Comparison of ENCODE assay signal across 21 cellular contexts in genomic region chr1:38034871-38035270, GRCh38. TPM values are rescaled to one million over a fixed set of nuclear protein-coding genes. Genes with fewer than 3 reads are reported as not detected.
A peak's percentile ranks its signal among the peaks of the same experiment; 100 is the strongest.
DNase-seq lines count a peak whose midpoint lies in the region; FAIRE-seq and TF ChIP-seq lines count a peak whose summit lies in the region.
"Had no signal": no experiment of that assay in that cellular context is flagged by ENCODE, and none has a peak within 500 bp of the region (broad histone marks: within the 10 kb centered on the region; RNA-seq: fewer than 3 reads in every experiment).

No MANE protein-coding gene starts in this region.

- no peak overlapping the region for H3K4me3 ChIP-seq in H1 (ENCODE audit: extremely low read depth in 1 of 4, insufficient read depth in 2 of 4, low read depth in 3 of 4, low read length in 4 of 4)
- no peak overlapping the region for H3K4me3 ChIP-seq in neuronal stem cell (ENCODE audit: low read length in 2 of 2)
- H3K4me3 ChIP-seq in tibial nerve, result no peak overlapping the region
- H3K4me3 ChIP-seq in small intestine (ENCODE audit: low read depth in 1 of 2, low read length in 2 of 2), result no peak overlapping the region
- H3K4me3 ChIP-seq: BLaER1, GM23248 had no signal

- H2AFZ ChIP-seq in H1 (ENCODE audit: low read length) (no peak overlapping the region), neuronal stem cell (ENCODE audit: low read length) (no peak overlapping the region)
- H2AFZ ChIP-seq: GM23248 had no signal

- H4K5ac ChIP-seq in H1 (ENCODE audit: insufficient read length, low read depth, low read length), result no peak overlapping the region

- H2BK5ac ChIP-seq in H1 (ENCODE audit: low read depth, low read length) (no peak overlapping the region), neuronal stem cell (ENCODE audit: low read length) (no peak overlapping the region)

- TF ChIP-seq POLR2A in H1 (IDR thresholded peaks at IDR 0.05; ENCODE audit: control extremely low read depth in 1 of 2, low read depth in 2 of 2, low read length in 2 of 2) (no peak), tibial nerve (IDR thresholded peaks at IDR 0.05) (no peak)

- TF ChIP-seq RAD21 in H1 (IDR thresholded peaks at IDR 0.05 in 1 of 2, conservative IDR thresholded peaks at IDR 0.05 in 1 of 2; ENCODE audit: low read depth in 2 of 2, low read length in 2 of 2), result no peak

- H3K18ac ChIP-seq in H1 (ENCODE audit: extremely low read depth, low read length) (no peak overlapping the region), neuronal stem cell (ENCODE audit: low read length) (peak overlapping the region; percentile 51)

- H3K4me1 ChIP-seq in H1 (replicated peaks in 1 of 4; ENCODE audit: control insufficient read depth in 3 of 4, insufficient read depth in 4 of 4, low read length in 3 of 4) (peaks cover 7 to 11% (median 10%) of the 10 kb centered on the region in 4 experiments), neuronal stem cell (ENCODE audit: control insufficient read depth in 2 of 2, insufficient read depth in 1 of 2, low read depth in 1 of 2, low read length in 2 of 2) (peaks cover 16 to 18% of the 10 kb centered on the region in 2 donors), tibial nerve (peaks cover 0 to 56% (median 18%) of the 10 kb centered on the region in 4 donors), small intestine (ENCODE audit: control insufficient read depth in 2 of 2, insufficient read depth in 1 of 2, low read depth in 1 of 2, low read length in 1 of 2) (no peaks in the 10 kb centered on the region)
- H3K4me1 ChIP-seq: Caco-2 had no signal

- H2BK15ac ChIP-seq in H1 (ENCODE audit: low read length) (no peak overlapping the region), neuronal stem cell (ENCODE audit: low read length) (no peak overlapping the region)

- no peaks in the 10 kb centered on the region for H3K79me2 ChIP-seq in H1 (ENCODE audit: control insufficient read depth in 1 of 2, insufficient read depth in 2 of 2, low read length in 2 of 2)

- H3K4me2 ChIP-seq in H1 (ENCODE audit: insufficient read depth in 1 of 2, low read depth in 2 of 2, low read length in 2 of 2), result no peak overlapping the region
- H3K4me2 ChIP-seq in neuronal stem cell (ENCODE audit: insufficient read depth, low read length, poor library complexity, severe bottlenecking), result no peak overlapping the region

- H3K27ac ChIP-seq in H1 (ENCODE audit: low read depth, low read length) (no peak overlapping the region), neuronal stem cell (replicated peaks; ENCODE audit: low read length) (no peak overlapping the region), tibial nerve (peak overlapping the region; percentile 25 to 95 (median 64)), small intestine (ENCODE audit: low read depth in 1 of 2, low read length in 1 of 2) (no peak overlapping the region)
- H3K27ac ChIP-seq: BLaER1, C4-2B, GM23248 had no signal

- no peak for DNase-seq in H1 (ENCODE audit: low read depth in 1 of 2, low spot score in 2 of 2)
- DNase-seq in neuronal stem cell (ENCODE audit: low spot score), result no peak
- DNase-seq in tibial nerve (ENCODE audit: low spot score in 2 of 2), result no peak
- DNase-seq in amniotic stem cell (lab: John Stamatoyannopoulos, UW), result no peak
- DNase-seq in small intestine, result no peak
- no peak for DNase-seq in AG08396 (ENCODE audit: low spot score)
- DNase-seq: Caco-2; CD4-positive, CD25-positive, alpha-beta regulatory T cell; CD8-positive, alpha-beta T cell; DMS153; DND-41; GM23248; H9; HFFc6 had no signal

- 96% methylated on average over 12 of the region's 13 CpGs; no CpG with 5 or more reads in 1 of the 2 experiments for WGBS in H1 (ENCODE audit: extremely low coverage in 1 of 2, insufficient coverage in 1 of 2, insufficient read length in 1 of 2, insufficient replicate concordance in 2 of 2, low coverage in 1 of 2, low lambda C conversion rate in 2 of 2, missing lambda C conversion rate in 1 of 2), 2 experiments
- no CpG with 5 or more reads among the region's 13 CpGs for WGBS in neuronal stem cell (ENCODE audit: extremely low coverage in 2 of 2, insufficient read length in 2 of 2, insufficient replicate concordance in 1 of 2), 2 donors
- 51 to 100% methylated on average over 1 to 13 of the region's 13 CpGs for WGBS in tibial nerve, 2 donors
- WGBS in small intestine, 3 donors, result 89 to 93% (median 92%) methylated on average over 13 of the region's 13 CpGs

- peak overlapping the region; percentile 39; the same call in 1 of the 2 replicates for H2AK5ac ChIP-seq in H1 (ENCODE audit: low read depth, low read length)
- H2AK5ac ChIP-seq in neuronal stem cell (ENCODE audit: low read depth, low read length), result peak overlapping the region; percentile 72

- H3K23ac ChIP-seq in H1 (ENCODE audit: insufficient read length) (no peak overlapping the region), neuronal stem cell (ENCODE audit: low read depth, low read length, poor library complexity) (peak overlapping the region; percentile 87)

- H3K14ac ChIP-seq in H1 (ENCODE audit: insufficient read length) (no peak overlapping the region), neuronal stem cell (ENCODE audit: low read length) (peak overlapping the region; percentile 57)

- H2BK12ac ChIP-seq in H1 (ENCODE audit: low read depth, low read length), result no peak overlapping the region
- no peak overlapping the region for H2BK12ac ChIP-seq in neuronal stem cell (ENCODE audit: low read length)

- FAIRE-seq in H1 (lab: Jason Lieb, UNC) (no peak), small intestine (lab: Jason Lieb, UNC) (no peak)
- FAIRE-seq: G401.6, GM12892, GM19239 had no signal

- H3K4ac ChIP-seq in H1 (replicated peaks; ENCODE audit: insufficient read length, low read depth, low read length) (no peak overlapping the region), neuronal stem cell (ENCODE audit: low read length) (no peak overlapping the region)

- TF ChIP-seq EP300 in H1 (IDR thresholded peaks at IDR 0.05; ENCODE audit: borderline replicate concordance in 1 of 2, low read depth in 2 of 2, low read length in 2 of 2), result no peak
- TF ChIP-seq EP300 in tibial nerve (IDR thresholded peaks at IDR 0.05), result peak in 1 of 2 donors; percentile 81

- no peaks in the 10 kb centered on the region for H4K20me1 ChIP-seq in H1 (replicated peaks in 1 of 2; ENCODE audit: control insufficient read depth in 1 of 2, insufficient read depth in 2 of 2, low read length in 2 of 2)
- H4K20me1 ChIP-seq: BLaER1 had no signal

- H2BK120ac ChIP-seq in H1 (replicated peaks; ENCODE audit: low read depth, low read length) (no peak overlapping the region), neuronal stem cell (ENCODE audit: low read depth, low read length) (no peak overlapping the region)

- H3K23me2 ChIP-seq in H1 (ENCODE audit: low read depth, low read length), result no peaks in the 10 kb centered on the region; the same call in 1 of the 2 replicates

- no peaks in the 10 kb centered on the region; a peak in 1 of 4 replicates for H3K9me3 ChIP-seq in H1 (ENCODE audit: insufficient read depth in 2 of 2, low read depth in 1 of 2, low read length in 1 of 2)
- H3K9me3 ChIP-seq in neuronal stem cell (replicated peaks in 1 of 2; ENCODE audit: control insufficient read depth in 2 of 2, insufficient read depth in 1 of 2, low read depth in 1 of 2, low read length in 2 of 2), result peaks cover 7 to 10% of the 10 kb centered on the region in 2 donors
- H3K9me3 ChIP-seq in tibial nerve, result no peaks in the 10 kb centered on the region
- no peaks in the 10 kb centered on the region for H3K9me3 ChIP-seq in small intestine (ENCODE audit: control insufficient read depth, low read depth)
- H3K9me3 ChIP-seq: BLaER1, Caco-2 had no signal

- H3K9ac ChIP-seq in H1 (replicated peaks in 1 of 4; ENCODE audit: extremely low read depth in 1 of 4, low read depth in 3 of 4, low read length in 3 of 4) (no peak overlapping the region), neuronal stem cell (ENCODE audit: low read depth, low read length, poor library complexity) (peak overlapping the region; percentile 5)
- H3K9ac ChIP-seq: BLaER1, GM23248 had no signal

- no peak overlapping the region for H2BK20ac ChIP-seq in H1 (ENCODE audit: low read length)

- CTCF ChIA-PET in H1 (lab: Charles Lee; ENCODE audit: partially characterized antibody), result interaction anchor here (1.7 to 2.5 kb wide), 3 partner anchors 8 to 36 kb away, joined by 4 to 10 read pairs (median 8); no protein-coding TSS in a partner anchor

- no peak for TF ChIP-seq CTCF in H1 (IDR thresholded peaks at IDR 0.05; ENCODE audit: control extremely low read depth in 1 of 3, insufficient read depth in 1 of 3, low read depth in 1 of 3, low read length in 3 of 3)
- TF ChIP-seq CTCF in tibial nerve (IDR thresholded peaks at IDR 0.05), result no peak

- H3K36me3 ChIP-seq in H1 (ENCODE audit: control insufficient read depth in 2 of 4, insufficient read depth in 4 of 4, low read length in 3 of 4), result no peaks in the 10 kb centered on the region
- peaks cover 9 to 28% of the 10 kb centered on the region in 2 donors for H3K36me3 ChIP-seq in neuronal stem cell (replicated peaks in 1 of 2; ENCODE audit: control insufficient read depth in 2 of 2, insufficient read depth in 2 of 2, low read length in 2 of 2)
- no peaks in the 10 kb centered on the region for H3K36me3 ChIP-seq in tibial nerve
- no peaks in the 10 kb centered on the region for H3K36me3 ChIP-seq in small intestine (ENCODE audit: control insufficient read depth in 2 of 2, insufficient read depth in 2 of 2, low read length in 2 of 2)
- H3K36me3 ChIP-seq: BLaER1 had no signal

- H3K79me1 ChIP-seq in H1 (ENCODE audit: low read depth, low read length) (no peaks in the 10 kb centered on the region), neuronal stem cell (ENCODE audit: low read depth, low read length) (no peaks in the 10 kb centered on the region)

- no peak overlapping the region for H4K91ac ChIP-seq in H1 (replicated peaks; ENCODE audit: insufficient read length, low read length)
- H4K91ac ChIP-seq in neuronal stem cell (ENCODE audit: low read depth, low read length, poor library complexity), result no peak overlapping the region

- H3K56ac ChIP-seq in H1 (replicated peaks; ENCODE audit: insufficient read length, low read depth, low read length), result no peak overlapping the region

- H3K27me3 ChIP-seq in H1 (replicated peaks in 1 of 4; ENCODE audit: control insufficient read depth in 3 of 4, extremely low read depth in 1 of 4, insufficient read depth in 3 of 4, low read length in 3 of 4) (no peaks in the 10 kb centered on the region), neuronal stem cell (ENCODE audit: control insufficient read depth in 3 of 3, insufficient read depth in 3 of 3, low read depth in 1 of 3, low read length in 3 of 3) (no peaks in the 10 kb centered on the region), tibial nerve (no peaks in the 10 kb centered on the region), small intestine (ENCODE audit: control insufficient read depth in 2 of 2, insufficient read depth in 2 of 2, low read length in 2 of 2) (peaks cover 0 to 6% of the 10 kb centered on the region in 2 donors)
- H3K27me3 ChIP-seq: BLaER1 had no signal

- H4K8ac ChIP-seq in H1 (ENCODE audit: extremely low read depth, insufficient read depth, low read length), result no peak overlapping the region
- H4K8ac ChIP-seq in neuronal stem cell (ENCODE audit: low read depth, low read length), result no peak overlapping the region

- POLR2A ChIA-PET in H1 (lab: Charles Lee; ENCODE audit: partially characterized antibody), result interaction anchor here (1.2 to 1.9 kb wide), 2 partner anchors 12 to 399 kb away, joined by 4 to 5 read pairs; partner anchors contain the start of gene POU3F1

RNA-seq across cellular contexts. Expression of gene POU3F1, which starts 11.7 kb away (rescaled TPM):
- total RNA-seq in H1 (2021; fragmentation: NEBNext Ultra II Directional; extraction: Animal tissue kit (Norgen Biotek cat#: 25700)), result 10.8 and 11.6 TPM in 2 replicates
- polyA plus RNA-seq in H1 (2011; rRNA removed), result 4.2 and 7.1 TPM in 2 replicates
- polyA plus RNA-seq in H1 (2011; cell fraction: cytosol; rRNA removed), result 3.5 TPM
- polyA plus RNA-seq in H1 (2011; cell fraction: nucleus; rRNA removed), result 4.9 TPM
- polyA plus RNA-seq in H1 (2012, experiment 1 of 2), result 4.0 to 6.8 TPM (median 6.4 TPM) in 4 replicates
- 4.1 TPM for polyA plus RNA-seq in H1 (2012, experiment 2 of 2)
- 15.0 TPM for polyA plus RNA-seq in H1 (2013, experiment 1 of 2)
- polyA plus RNA-seq in H1 (2013, experiment 2 of 2), result 15.5 TPM
- 0.95 and 1.5 TPM in 2 replicates for polyA minus RNA-seq in H1 (2011; rRNA and poly(A)+ RNA removed)
- polyA minus RNA-seq in H1 (2011; cell fraction: cytosol; rRNA and poly(A)+ RNA removed), result 6.5 TPM
- polyA minus RNA-seq in H1 (2011; cell fraction: nucleus; rRNA and poly(A)+ RNA removed), result 7.7 TPM
- polyA plus RNA-seq in neuronal stem cell (2013, experiment 1 of 2), result 34.6 TPM
- 34.4 TPM for polyA plus RNA-seq in neuronal stem cell (2013, experiment 2 of 2)
- total RNA-seq in tibial nerve, result 10 to 100 TPM; 11.6 to 53.4 (median 24.8) TPM
- not detected for polyA plus RNA-seq in small intestine
- total RNA-seq: A172, Caco-2, GM23248, H4 had no signal
- polyA plus RNA-seq: GM23248 had no signal

RNA-seq across cellular contexts. Expression of gene UTP11, which starts 22.3 kb away (rescaled TPM):
- 56.4 and 60.5 TPM in 2 replicates for total RNA-seq in H1 (2021; fragmentation: NEBNext Ultra II Directional; extraction: Animal tissue kit (Norgen Biotek cat#: 25700))
- polyA plus RNA-seq in H1 (2011; rRNA removed) (18.2 and 19.5 TPM in 2 replicates), small intestine (10 to 100 TPM; 17.0 to 29.9 (median 23.0) TPM)
- 28.8 TPM for polyA plus RNA-seq in H1 (2011; cell fraction: cytosol; rRNA removed)
- polyA plus RNA-seq in H1 (2011; cell fraction: nucleus; rRNA removed), result 7.3 TPM
- 22.7 to 38.5 TPM (median 29.0 TPM) in 4 replicates for polyA plus RNA-seq in H1 (2012, experiment 1 of 2)
- 11.9 TPM for polyA plus RNA-seq in H1 (2012, experiment 2 of 2)
- polyA plus RNA-seq in H1 (2013, experiment 1 of 2), result 54.9 TPM
- 52.3 TPM for polyA plus RNA-seq in H1 (2013, experiment 2 of 2)
- 10.0 and 10.4 TPM in 2 replicates for polyA minus RNA-seq in H1 (2011; rRNA and poly(A)+ RNA removed)
- polyA minus RNA-seq in H1 (2011; cell fraction: cytosol; rRNA and poly(A)+ RNA removed), result 18.9 TPM
- polyA minus RNA-seq in H1 (2011; cell fraction: nucleus; rRNA and poly(A)+ RNA removed), result 18.2 TPM
- polyA plus RNA-seq in neuronal stem cell (2013, experiment 1 of 2), result 52.4 TPM
- polyA plus RNA-seq in neuronal stem cell (2013, experiment 2 of 2), result 53.8 TPM
- total RNA-seq in tibial nerve, result 10 to 100 TPM; 16.5 to 36.8 (median 25.7) TPM

RNA-seq across cellular contexts. Expression of gene FHL3, which starts 29.6 kb away (rescaled TPM):
- 35.6 and 35.8 TPM in 2 replicates for total RNA-seq in H1 (2021; fragmentation: NEBNext Ultra II Directional; extraction: Animal tissue kit (Norgen Biotek cat#: 25700))
- 14.3 and 22.8 TPM in 2 replicates for polyA plus RNA-seq in H1 (2011; rRNA removed)
- polyA plus RNA-seq in H1 (2011; cell fraction: cytosol; rRNA removed), result 12.5 TPM
- 20.9 TPM for polyA plus RNA-seq in H1 (2011; cell fraction: nucleus; rRNA removed)
- 21.0 to 35.7 TPM (median 34.1 TPM) in 4 replicates for polyA plus RNA-seq in H1 (2012, experiment 1 of 2)
- polyA plus RNA-seq in H1 (2012, experiment 2 of 2), result 51.4 TPM
- polyA plus RNA-seq in H1 (2013, experiment 1 of 2), result 32.0 TPM
- polyA plus RNA-seq in H1 (2013, experiment 2 of 2), result 33.4 TPM
- polyA minus RNA-seq in H1 (2011; rRNA and poly(A)+ RNA removed), result 9.7 and 19.7 TPM in 2 replicates
- polyA minus RNA-seq in H1 (2011; cell fraction: cytosol; rRNA and poly(A)+ RNA removed), result 13.7 TPM
- 22.4 TPM for polyA minus RNA-seq in H1 (2011; cell fraction: nucleus; rRNA and poly(A)+ RNA removed)
- polyA plus RNA-seq in neuronal stem cell (2013, experiment 1 of 2), result 26.5 TPM
- 25.9 TPM for polyA plus RNA-seq in neuronal stem cell (2013, experiment 2 of 2)
- 10 to 100 TPM; 25.1 to 32.7 (median 26.6) TPM for total RNA-seq in tibial nerve
- 1 to 10 TPM in 2 of 3 donors, under 1 TPM in 1; 0.89 to 8.1 (median 6.5) TPM for polyA plus RNA-seq in small intestine

RNA-seq across cellular contexts. Expression of gene SF3A3, which starts 45.0 kb away (rescaled TPM):
- total RNA-seq in H1 (2021; fragmentation: NEBNext Ultra II Directional; extraction: Animal tissue kit (Norgen Biotek cat#: 25700)), result 137 and 145 TPM in 2 replicates
- 25.0 and 40.5 TPM in 2 replicates for polyA plus RNA-seq in H1 (2011; rRNA removed)
- 54.6 TPM for polyA plus RNA-seq in H1 (2011; cell fraction: cytosol; rRNA removed)
- 20.8 TPM for polyA plus RNA-seq in H1 (2011; cell fraction: nucleus; rRNA removed)
- 97.7 to 172 TPM (median 128 TPM) in 4 replicates for polyA plus RNA-seq in H1 (2012, experiment 1 of 2)
- polyA plus RNA-seq in H1 (2012, experiment 2 of 2), result 12.6 TPM
- 74.6 TPM for polyA plus RNA-seq in H1 (2013, experiment 1 of 2)
- 76.3 TPM for polyA plus RNA-seq in H1 (2013, experiment 2 of 2)
- 45.9 and 65.0 TPM in 2 replicates for polyA minus RNA-seq in H1 (2011; rRNA and poly(A)+ RNA removed)
- polyA minus RNA-seq in H1 (2011; cell fraction: cytosol; rRNA and poly(A)+ RNA removed), result 88.7 TPM
- 39.5 TPM for polyA minus RNA-seq in H1 (2011; cell fraction: nucleus; rRNA and poly(A)+ RNA removed)
- polyA plus RNA-seq in neuronal stem cell (2013, experiment 1 of 2), result 53.3 TPM
- 50.9 TPM for polyA plus RNA-seq in neuronal stem cell (2013, experiment 2 of 2)
- total RNA-seq in tibial nerve, result 10 to 100 TPM; 51.0 to 67.8 (median 62.8) TPM
- 10 to 100 TPM; 13.9 to 24.7 (median 19.7) TPM for polyA plus RNA-seq in small intestine

Comparison
In these comparisons a context has a peak if more than half of its experiments do, and no peak if none do; other contexts are left out.
1. H3K27ac ChIP-seq: peak in tibial nerve (4 of 4); none in H1 (single experiment), neuronal stem cell (single experiment) and small intestine (0 of 2).